Comparison of ENCODE assay signal across 18 cellular contexts in genomic region chr9:135181336-135181735, GRCh38.
DNase-seq lines count a peak whose midpoint lies in the region; FAIRE-seq and TF ChIP-seq lines count a peak whose summit lies in the region.
"Had no signal": no experiment of that assay in that cellular context is flagged by ENCODE, and none has a peak within 500 bp of the region (broad histone marks: within the 10 kb centered on the region; RNA-seq: fewer than 3 reads in every experiment).

No MANE protein-coding gene starts in this region.

- 0 out of 2 replicates have a peak overlapping the region, but pooled peaks have one; percentile 90 for H2BK20ac ChIP-seq in H1 (ENCODE audit: low read length)

- TF ChIP-seq CTCF in H1 (IDR thresholded peaks at IDR 0.05; ENCODE audit: control extremely low read depth in 1 of 3, insufficient read depth in 1 of 3, low read depth in 1 of 3, low read length in 3 of 3) (no peak), thyroid gland (IDR thresholded peaks at IDR 0.05) (no peak)

- CTCF ChIA-PET in H1 (lab: Charles Lee; ENCODE audit: partially characterized antibody) = interaction anchor here (1.5 kb wide), 1 partner anchor 81 kb away, joined by 3 read pairs; no protein-coding TSS in a partner anchor

- TF ChIP-seq EP300 in H1 (IDR thresholded peaks at IDR 0.05; ENCODE audit: borderline replicate concordance in 1 of 2, low read depth in 2 of 2, low read length in 2 of 2) = no peak

- no peak overlapping the region for H3K4me3 ChIP-seq in H1 (ENCODE audit: extremely low read depth in 1 of 4, insufficient read depth in 2 of 4, low read depth in 3 of 4, low read length in 4 of 4)
- no peak overlapping the region for H3K4me3 ChIP-seq in thyroid gland (replicated peaks in 1 of 3)
- H3K4me3 ChIP-seq: BLaER1, GM23248 had no signal

- H3K27me3 ChIP-seq in H1 (replicated peaks in 1 of 4; ENCODE audit: control insufficient read depth in 3 of 4, extremely low read depth in 1 of 4, insufficient read depth in 3 of 4, low read length in 3 of 4) (no peaks in the 10 kb centered on the region), thyroid gland (no peaks in the 10 kb centered on the region)
- H3K27me3 ChIP-seq: BLaER1 had no signal

- no peak overlapping the region for H2BK120ac ChIP-seq in H1 (replicated peaks; ENCODE audit: low read depth, low read length)

- H3K23me2 ChIP-seq in H1 (ENCODE audit: low read depth, low read length) = no peaks in the 10 kb centered on the region

- H3K9ac ChIP-seq in H1 (replicated peaks in 1 of 4; ENCODE audit: extremely low read depth in 1 of 4, low read depth in 3 of 4, low read length in 3 of 4) = no peak overlapping the region
- H3K9ac ChIP-seq: BLaER1, GM23248 had no signal

- no peak overlapping the region for H3K4me2 ChIP-seq in H1 (ENCODE audit: insufficient read depth in 1 of 2, low read depth in 2 of 2, low read length in 2 of 2)
- H3K4me2 ChIP-seq: BLaER1 had no signal

- no peak for FAIRE-seq in H1 (lab: Jason Lieb, UNC)
- FAIRE-seq: D721Med, G401.6, GM12892, GM19239 had no signal

- H4K20me1 ChIP-seq in H1 (replicated peaks in 1 of 2; ENCODE audit: control insufficient read depth in 1 of 2, insufficient read depth in 2 of 2, low read length in 2 of 2) = no peaks in the 10 kb centered on the region

- no peak overlapping the region for H3K4ac ChIP-seq in H1 (replicated peaks; ENCODE audit: insufficient read length, low read depth, low read length)

- TF ChIP-seq RAD21 in H1 (IDR thresholded peaks at IDR 0.05 in 1 of 2, conservative IDR thresholded peaks at IDR 0.05 in 1 of 2; ENCODE audit: low read depth in 2 of 2, low read length in 2 of 2) = no peak

- H3K4me1 ChIP-seq in H1 (replicated peaks in 1 of 4; ENCODE audit: control insufficient read depth in 3 of 4, insufficient read depth in 4 of 4, low read length in 3 of 4) (no peaks in the 10 kb centered on the region), thyroid gland (peaks cover 0 to 12% of the 10 kb centered on the region in 2 donors)

- no peak overlapping the region for H3K23ac ChIP-seq in H1 (ENCODE audit: insufficient read length)

- no peak overlapping the region for H2AFZ ChIP-seq in H1 (ENCODE audit: low read length)
- H2AFZ ChIP-seq: GM23248 had no signal

- H4K91ac ChIP-seq in H1 (replicated peaks; ENCODE audit: insufficient read length, low read length) = no peak overlapping the region

- H2BK15ac ChIP-seq in H1 (ENCODE audit: low read length) = no peak overlapping the region

- H3K9me3 ChIP-seq in H1 (ENCODE audit: insufficient read depth in 2 of 2, low read depth in 1 of 2, low read length in 1 of 2) (no peaks in the 10 kb centered on the region), thyroid gland (no peaks in the 10 kb centered on the region)
- H3K9me3 ChIP-seq: BLaER1 had no signal

- no peak overlapping the region for H2BK5ac ChIP-seq in H1 (ENCODE audit: low read depth, low read length)

- no peaks in the 10 kb centered on the region for H3K79me2 ChIP-seq in H1 (ENCODE audit: control insufficient read depth in 1 of 2, insufficient read depth in 2 of 2, low read length in 2 of 2)

- no peak overlapping the region for H4K8ac ChIP-seq in H1 (ENCODE audit: extremely low read depth, insufficient read depth, low read length)

- H2AK5ac ChIP-seq in H1 (ENCODE audit: low read depth, low read length) = no peak overlapping the region

- TF ChIP-seq POLR2A in H1 (IDR thresholded peaks at IDR 0.05; ENCODE audit: control extremely low read depth in 1 of 2, low read depth in 2 of 2, low read length in 2 of 2) = no peak
- no peak for TF ChIP-seq POLR2A in thyroid gland (IDR thresholded peaks at IDR 0.05)

- no peak overlapping the region for H2BK12ac ChIP-seq in H1 (ENCODE audit: low read depth, low read length)

- H3K27ac ChIP-seq in H1 (ENCODE audit: low read depth, low read length) (no peak overlapping the region), thyroid gland (no peak overlapping the region)
- H3K27ac ChIP-seq: BLaER1, C4-2B, GM23248 had no signal

- no peak overlapping the region for H3K56ac ChIP-seq in H1 (replicated peaks; ENCODE audit: insufficient read length, low read depth, low read length)

- no peak overlapping the region for H3K18ac ChIP-seq in H1 (ENCODE audit: extremely low read depth, low read length)

- 83% methylated on average over 11 of the region's 11 CpGs; no CpG with 5 or more reads in 1 of the 2 experiments for WGBS in H1 (ENCODE audit: extremely low coverage in 1 of 2, insufficient coverage in 1 of 2, insufficient read length in 1 of 2, insufficient replicate concordance in 2 of 2, low coverage in 1 of 2, low lambda C conversion rate in 2 of 2, missing lambda C conversion rate in 1 of 2), 2 experiments
- 42 to 43% methylated on average over 7 to 9 of the region's 11 CpGs for WGBS in thyroid gland, 2 donors

- H4K5ac ChIP-seq in H1 (ENCODE audit: insufficient read length, low read depth, low read length) = no peak overlapping the region

- no peaks in the 10 kb centered on the region for H3K79me1 ChIP-seq in H1 (ENCODE audit: low read depth, low read length)

- DNase-seq in DMS79 treated with DMSO at 0.1 percent for 48 hours (lab: John Stamatoyannopoulos, UW) = peak; percentile 67
- DNase-seq in H1 (ENCODE audit: low read depth in 1 of 2, low spot score in 2 of 2) = no peak
- peak; percentile 66 to 70 for DNase-seq in thyroid gland
- DNase-seq in COLO668 (lab: John Stamatoyannopoulos, UW; ENCODE audit: unreplicated experiment) = no peak
- no peak for DNase-seq in NCI-H1417 (lab: John Stamatoyannopoulos, UW)
- DNase-seq in superior temporal gyrus (ENCODE audit: extremely low spot score) = no peak
- DNase-seq: CD4-positive, CD25-positive, alpha-beta regulatory T cell; CD8-positive, alpha-beta T cell; DMS 273 treated with DMSO at 0.1 percent for 48 hours; DND-41; GM23248; H9 had no signal

- no peak overlapping the region for H3K14ac ChIP-seq in H1 (ENCODE audit: insufficient read length)

- H3K36me3 ChIP-seq in H1 (ENCODE audit: control insufficient read depth in 2 of 4, insufficient read depth in 4 of 4, low read length in 3 of 4) (no peaks in the 10 kb centered on the region), thyroid gland (no peaks in the 10 kb centered on the region)
- H3K36me3 ChIP-seq: BLaER1 had no signal

- POLR2A ChIA-PET in H1 (lab: Charles Lee; ENCODE audit: partially characterized antibody) = no interaction called here

- intact Hi-C loops in thyroid gland (cut with DNase I) = no loop called here

TF ChIP-seq in H1, 55 proteins besides CTCF, POLR2A, EP300 and RAD21:
- no peak for TF ChIP-seq TCF12 (IDR thresholded peaks at IDR 0.05; ENCODE audit: low read depth, low read length)
- no peak for TF ChIP-seq HDAC6 (IDR thresholded peaks at IDR 0.05; ENCODE audit: low read depth, low read length)
- no peak for TF ChIP-seq SAP30 (IDR thresholded peaks at IDR 0.05; ENCODE audit: insufficient read depth, insufficient replicate concordance, low read length)

Comparison
In these comparisons a context has a peak if more than half of its experiments do, and no peak if none do; other contexts are left out.
1. DNase-seq: peak in DMS79 treated with DMSO at 0.1 percent for 48 hours (single experiment) and thyroid gland (2 of 2); none in H1 (0 of 2), COLO668 (single experiment), NCI-H1417 (0 of 3) and superior temporal gyrus (single experiment).